Comparison of ENCODE assay signal across 8 cellular contexts in the genomic region with DNA sequence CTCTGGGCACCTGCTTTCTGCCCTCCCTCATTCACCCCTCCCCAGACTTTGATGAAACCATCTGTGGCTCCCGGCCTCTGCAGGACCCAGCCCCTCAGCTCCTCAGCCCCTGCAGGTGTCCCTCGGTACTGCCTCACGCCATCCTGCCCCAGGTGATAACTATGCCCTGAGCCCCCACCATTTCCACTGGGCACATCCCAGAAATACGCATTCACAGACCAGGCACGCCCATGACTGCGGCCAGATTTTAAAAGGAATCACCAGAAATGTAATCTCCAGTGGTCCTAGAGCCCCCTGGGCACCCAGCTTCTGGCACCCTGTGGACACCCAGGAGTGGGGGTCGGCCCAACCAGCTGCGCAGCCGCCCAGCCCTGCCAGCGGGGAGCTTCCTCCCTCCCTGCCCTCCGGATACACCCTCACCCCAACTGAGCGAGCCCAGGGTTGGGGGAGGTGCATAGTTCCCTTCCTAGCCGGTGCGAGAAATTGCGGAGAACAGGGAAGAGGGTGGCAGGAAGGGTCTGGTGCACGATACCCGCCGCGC. TPM values are rescaled to one million over a fixed set of nuclear protein-coding genes. Genes with fewer than 3 reads are reported as not detected.
DNase-seq lines count a peak whose midpoint lies in the region; ATAC-seq and TF ChIP-seq lines count a peak whose summit lies in the region.

No MANE protein-coding gene starts in this region.

- no peaks in the 10 kb centered on the region for H3K9me3 ChIP-seq in SJCRH30 (replicated peaks)

- no peaks in the 10 kb centered on the region for H3K36me3 ChIP-seq in SJCRH30

- intact Hi-C loops in dorsolateral prefrontal cortex (cut with DNase I), result no loop called here

- ATAC-seq in HG02763 (IDR thresholded peaks at IDR 0.05; ENCODE audit: unreplicated experiment), result no peak

- H3K4me1 ChIP-seq in SJCRH30, result peaks cover 14% of the 10 kb centered on the region

- TF ChIP-seq CTCF in dorsolateral prefrontal cortex (IDR thresholded peaks at IDR 0.05 in 54 of 56, conservative IDR thresholded peaks at IDR 0.05 in 2 of 56; ENCODE audit: low read depth in 1 of 56, partially characterized antibody in 56 of 56), result peak in 2 of 56 donors; percentile 23 to 25

- peak overlapping the region in 38 of 59 donors; percentile 4 to 54 (median 32) for H3K4me3 ChIP-seq in dorsolateral prefrontal cortex
- H3K4me3 ChIP-seq in SJCRH30, result no peak overlapping the region

- DNase-seq in NOMO-1 (lab: John Stamatoyannopoulos, UW; ENCODE audit: unreplicated experiment in 2 of 2) (peak; percentile 8 to 12), NOMO-1 treated with dmso at 0.1 percent for 144 hours (lab: John Stamatoyannopoulos, UW; ENCODE audit: unreplicated experiment) (no peak), NCI-H69 (lab: John Stamatoyannopoulos, UW) (peak; percentile 62), dorsolateral prefrontal cortex (no peak), DMS153 treated with DMSO at 0.1 percent for 48 hours (lab: John Stamatoyannopoulos, UW; ENCODE audit: unreplicated experiment) (no peak), SJCRH30 (no peak)
- DNase-seq in stimulated activated CD8-positive, alpha-beta memory T cell treated with anti-CD3 and anti-CD28 coated beads, Interleukin-4, amount 100 ng/mL, for 48 hours, result peak; percentile 48

- H3K27me3 ChIP-seq in dorsolateral prefrontal cortex (peaks cover 0 to 51% (median 37%) of the 10 kb centered on the region in 45 donors), SJCRH30 (peaks cover 27% of the 10 kb centered on the region)

- H3K27ac ChIP-seq in dorsolateral prefrontal cortex (no peak overlapping the region), SJCRH30 (no peak overlapping the region)

RNA-seq across cellular contexts. Expression of a gene that starts 0.6 kb away (rescaled TPM):
- 1 to 10 TPM in 92 of 120 experiments, under 1 TPM in 28; 0.36 to 3.2 (median 1.3) TPM for total RNA-seq in dorsolateral prefrontal cortex
- total RNA-seq in SJCRH30 (2014; rRNA removed; shearing (Covaris generic)), result 0.02 TPM in 1 of 2 replicates, not detected in the other

Comparison
In these comparisons a context has a peak if more than half of its experiments do, and no peak if none do; other contexts are left out.
1. DNase-seq: peak in NOMO-1 (2 of 2), NCI-H69 (single experiment) and stimulated activated CD8-positive, alpha-beta memory T cell treated with anti-CD3 and anti-CD28 coated beads, Interleukin-4, amount 100 ng/mL, for 48 hours (single experiment); none in NOMO-1 treated with dmso at 0.1 percent for 144 hours (single experiment), dorsolateral prefrontal cortex (0 of 10), DMS153 treated with DMSO at 0.1 percent for 48 hours (single experiment) and SJCRH30 (0 of 2).